11 cellular contexts compared by ENCODE assay signal in the genomic region with DNA sequence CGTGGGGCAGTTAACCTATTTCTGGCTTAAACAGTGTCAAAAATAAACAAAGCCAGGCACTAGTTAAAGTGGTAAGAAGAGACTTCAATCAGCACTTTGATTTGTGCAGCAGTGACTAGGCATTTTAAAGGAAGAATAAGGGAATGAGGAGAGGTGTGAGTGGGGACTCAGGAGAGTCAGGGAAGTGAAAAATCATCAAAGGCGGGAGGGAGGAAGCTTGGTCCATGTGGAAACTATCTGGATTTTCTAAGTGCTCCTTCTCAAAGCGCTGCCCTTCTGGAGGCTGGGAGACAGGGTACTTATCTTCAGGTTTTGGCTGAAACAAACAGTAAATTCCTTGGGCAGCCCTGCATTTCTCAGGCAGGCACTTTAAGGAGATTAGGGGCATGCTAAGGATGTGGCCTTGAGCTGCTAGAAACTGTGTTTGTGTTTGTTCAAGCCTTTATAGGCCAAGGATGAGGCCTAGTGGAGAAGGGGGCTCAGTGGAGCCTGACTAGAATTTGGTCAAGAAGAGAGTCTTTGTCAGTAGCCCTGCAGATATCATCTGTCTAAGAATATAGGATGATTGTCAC.
DNase-seq lines count a peak whose midpoint lies in the region; ATAC-seq, FAIRE-seq and TF ChIP-seq lines count a peak whose summit lies in the region.
"Had no signal": no experiment of that assay in that cellular context is flagged by ENCODE, and none has a peak within 500 bp of the region (broad histone marks: within the 10 kb centered on the region; RNA-seq: fewer than 3 reads in every experiment).

No MANE protein-coding gene starts in this region.

- CTCF ChIA-PET in A549 (lab: Yijun Ruan, JAX): interaction anchor here (1.0 to 1.4 kb wide), 2 partner anchors 9 to 28 kb away, joined by 3 read pairs; no protein-coding TSS in a partner anchor
- CTCF ChIA-PET in H1 (lab: Charles Lee; ENCODE audit: partially characterized antibody): interaction anchor here (1.4 kb wide), 1 partner anchor 274 kb away, joined by 3 read pairs; no protein-coding TSS in a partner anchor

- TF ChIP-seq POLR2A in A549 (IDR thresholded peaks at IDR 0.05; ENCODE audit: low read length): no peak
- peak; percentile 17 to 70 for TF ChIP-seq POLR2A in H1 (IDR thresholded peaks at IDR 0.05; ENCODE audit: control extremely low read depth in 1 of 2, low read depth in 2 of 2, low read length in 2 of 2)

- peak in 1 of 2 experiments; percentile 47; a peak in 3 of 6 replicates for ATAC-seq in A549
- ATAC-seq in HG03025 (IDR thresholded peaks at IDR 0.05; ENCODE audit: low FRiP score, unreplicated experiment): no peak

- H2BK120ac ChIP-seq in H1 (replicated peaks; ENCODE audit: low read depth, low read length) (no peak overlapping the region), neuronal stem cell (ENCODE audit: low read depth, low read length) (no peak overlapping the region)

- FAIRE-seq in A549 (lab: Jason Lieb, UNC) (peak; percentile 23), H1 (lab: Jason Lieb, UNC) (peak; percentile 82)

- H3K9me3 ChIP-seq in A549: peaks cover 16% of the 10 kb centered on the region; the same call in 2 of the 3 replicates
- H3K9me3 ChIP-seq in H1 (ENCODE audit: insufficient read depth in 2 of 2, low read depth in 1 of 2, low read length in 1 of 2): peaks cover 0 to 7% of the 10 kb centered on the region in 2 experiments; a peak in 2 of 4 replicates
- H3K9me3 ChIP-seq in neuronal stem cell (replicated peaks in 1 of 2; ENCODE audit: control insufficient read depth in 2 of 2, insufficient read depth in 1 of 2, low read depth in 1 of 2, low read length in 2 of 2): peaks cover 3 to 13% of the 10 kb centered on the region in 2 donors

- H3K36me3 ChIP-seq in H1 (ENCODE audit: control insufficient read depth in 2 of 4, insufficient read depth in 4 of 4, low read length in 3 of 4) (peaks cover 0 to 25% (median 10%) of the 10 kb centered on the region in 4 experiments; a peak in 5 of 8 replicates), neuronal stem cell (replicated peaks in 1 of 2; ENCODE audit: control insufficient read depth in 2 of 2, insufficient read depth in 2 of 2, low read length in 2 of 2) (peaks cover 0 to 2% of the 10 kb centered on the region in 2 donors)

- 49% methylated on average over 3 of the region's 3 CpGs for WGBS in A549 (ENCODE audit: missing lambda C conversion rate)
- 78% methylated on average over 3 of the region's 3 CpGs; no CpG with 5 or more reads in 1 of the 2 experiments for WGBS in H1 (ENCODE audit: extremely low coverage in 1 of 2, insufficient coverage in 1 of 2, insufficient read length in 1 of 2, insufficient replicate concordance in 2 of 2, low coverage in 1 of 2, low lambda C conversion rate in 2 of 2, missing lambda C conversion rate in 1 of 2), 2 experiments
- WGBS in neuronal stem cell (ENCODE audit: extremely low coverage in 2 of 2, insufficient read length in 2 of 2, insufficient replicate concordance in 1 of 2), 2 donors: no CpG with 5 or more reads among the region's 3 CpGs

- H4K91ac ChIP-seq in H1 (replicated peaks; ENCODE audit: insufficient read length, low read length) (no peak overlapping the region), neuronal stem cell (ENCODE audit: low read depth, low read length, poor library complexity) (no peak overlapping the region)

- H3K18ac ChIP-seq in H1 (ENCODE audit: extremely low read depth, low read length) (no peak overlapping the region), neuronal stem cell (ENCODE audit: low read length) (no peak overlapping the region)

- H3K79me1 ChIP-seq in H1 (ENCODE audit: low read depth, low read length) (no peaks in the 10 kb centered on the region; the same call in none of the 2 replicates), neuronal stem cell (ENCODE audit: low read depth, low read length) (no peaks in the 10 kb centered on the region)

- no peak for TF ChIP-seq RAD21 in A549 (conservative IDR thresholded peaks at IDR 0.05 in 1 of 2, IDR thresholded peaks at IDR 0.05 in 1 of 2)
- TF ChIP-seq RAD21 in H1 (IDR thresholded peaks at IDR 0.05 in 1 of 2, conservative IDR thresholded peaks at IDR 0.05 in 1 of 2; ENCODE audit: low read depth in 2 of 2, low read length in 2 of 2): no peak

- H3K4ac ChIP-seq in H1 (replicated peaks; ENCODE audit: insufficient read length, low read depth, low read length) (no peak overlapping the region), neuronal stem cell (ENCODE audit: low read length) (no peak overlapping the region)

- H3K27ac ChIP-seq in A549 (peak overlapping the region; percentile 88 to 92), H1 (ENCODE audit: low read depth, low read length) (no peak overlapping the region), neuronal stem cell (replicated peaks; ENCODE audit: low read length) (no peak overlapping the region)

- TF ChIP-seq CTCF in A549 (IDR thresholded peaks at IDR 0.05) (no peak), H1 (IDR thresholded peaks at IDR 0.05; ENCODE audit: control extremely low read depth in 1 of 3, insufficient read depth in 1 of 3, low read depth in 1 of 3, low read length in 3 of 3) (no peak)

- H2BK15ac ChIP-seq in H1 (ENCODE audit: low read length) (no peak overlapping the region), neuronal stem cell (ENCODE audit: low read length) (no peak overlapping the region)

- H3K4me2 ChIP-seq in A549 (peak overlapping the region; percentile 65), H1 (ENCODE audit: insufficient read depth in 1 of 2, low read depth in 2 of 2, low read length in 2 of 2) (no peak overlapping the region), neuronal stem cell (ENCODE audit: insufficient read depth, low read length, poor library complexity, severe bottlenecking) (no peak overlapping the region)

- no peak overlapping the region for H2BK5ac ChIP-seq in H1 (ENCODE audit: low read depth, low read length)
- no peak overlapping the region for H2BK5ac ChIP-seq in neuronal stem cell (ENCODE audit: low read length)

- H3K27me3 ChIP-seq in H1 (replicated peaks in 1 of 4; ENCODE audit: control insufficient read depth in 3 of 4, extremely low read depth in 1 of 4, insufficient read depth in 3 of 4, low read length in 3 of 4): no peaks in the 10 kb centered on the region
- no peaks in the 10 kb centered on the region for H3K27me3 ChIP-seq in neuronal stem cell (ENCODE audit: control insufficient read depth in 3 of 3, insufficient read depth in 3 of 3, low read depth in 1 of 3, low read length in 3 of 3)

- no peak overlapping the region for H2BK12ac ChIP-seq in H1 (ENCODE audit: low read depth, low read length)
- H2BK12ac ChIP-seq in neuronal stem cell (ENCODE audit: low read length): no peak overlapping the region

- H2BK20ac ChIP-seq in H1 (ENCODE audit: low read length): no peak overlapping the region

- DNase-seq in A549 (ENCODE audit: low read depth in 1 of 2, low spot score in 1 of 2) (no peak), NCI-H460 (ENCODE audit: extremely low read depth, low read depth) (peak; percentile 11), H1 (ENCODE audit: low read depth in 1 of 2, low spot score in 2 of 2) (no peak), neuronal stem cell (ENCODE audit: low spot score) (no peak), C1 segment of cervical spinal cord (lab: John Stamatoyannopoulos, UW) (no peak), ecto neural progenitor cell (ENCODE audit: low spot score) (no peak)
- no peak for DNase-seq in activated CD8-positive, alpha-beta memory T cell treated with anti-CD3 and anti-CD28 coated beads for 24 hours
- DNase-seq: activated T-cell treated with anti-CD3 and anti-CD28 coated beads, Interleukin-2, amount 50 U/mL, for 1 hour; EL; NCI-H1048 had no signal

- H3K9ac ChIP-seq in H1 (replicated peaks in 1 of 4; ENCODE audit: extremely low read depth in 1 of 4, low read depth in 3 of 4, low read length in 3 of 4) (no peak overlapping the region; a peak in 1 of 7 replicates), neuronal stem cell (ENCODE audit: low read depth, low read length, poor library complexity) (no peak overlapping the region)

- POLR2A ChIA-PET in A549 (lab: Yijun Ruan, JAX) (no interaction called here), H1 (lab: Charles Lee; ENCODE audit: partially characterized antibody) (interaction anchor here (1.0 to 1.5 kb wide), 3 partner anchors 11 to 620 kb away, joined by 3 to 8 read pairs (median 3); no protein-coding TSS in a partner anchor)

- TF ChIP-seq EP300 in A549 (IDR thresholded peaks at IDR 0.05) (no peak; a peak in 1 of 5 replicates), H1 (IDR thresholded peaks at IDR 0.05; ENCODE audit: borderline replicate concordance in 1 of 2, low read depth in 2 of 2, low read length in 2 of 2) (no peak)

- H3K4me3 ChIP-seq in A549 (no peak overlapping the region), H1 (ENCODE audit: extremely low read depth in 1 of 4, insufficient read depth in 2 of 4, low read depth in 3 of 4, low read length in 4 of 4) (no peak overlapping the region), neuronal stem cell (ENCODE audit: low read length in 2 of 2) (no peak overlapping the region)

- H3K4me1 ChIP-seq in A549 (peaks cover 34% of the 10 kb centered on the region), H1 (replicated peaks in 1 of 4; ENCODE audit: control insufficient read depth in 3 of 4, insufficient read depth in 4 of 4, low read length in 3 of 4) (peaks cover 0 to 11% (median 5%) of the 10 kb centered on the region in 4 experiments; a peak in 3 of 7 replicates), neuronal stem cell (ENCODE audit: control insufficient read depth in 2 of 2, insufficient read depth in 1 of 2, low read depth in 1 of 2, low read length in 2 of 2) (peaks cover 0 to 5% of the 10 kb centered on the region in 2 donors)

- H4K5ac ChIP-seq in H1 (ENCODE audit: insufficient read length, low read depth, low read length): no peak overlapping the region

- no peak overlapping the region for H3K23ac ChIP-seq in H1 (ENCODE audit: insufficient read length)
- no peak overlapping the region for H3K23ac ChIP-seq in neuronal stem cell (ENCODE audit: low read depth, low read length, poor library complexity)

- no peaks in the 10 kb centered on the region for H3K79me2 ChIP-seq in H1 (ENCODE audit: control insufficient read depth in 1 of 2, insufficient read depth in 2 of 2, low read length in 2 of 2)

- H2AFZ ChIP-seq in H1 (ENCODE audit: low read length) (no peak overlapping the region), neuronal stem cell (ENCODE audit: low read length) (peak overlapping the region; percentile 87)

- H4K8ac ChIP-seq in H1 (ENCODE audit: extremely low read depth, insufficient read depth, low read length) (no peak overlapping the region), neuronal stem cell (ENCODE audit: low read depth, low read length) (no peak overlapping the region)

- peaks cover 6 to 13% of the 10 kb centered on the region in 2 experiments for H4K20me1 ChIP-seq in H1 (replicated peaks in 1 of 2; ENCODE audit: control insufficient read depth in 1 of 2, insufficient read depth in 2 of 2, low read length in 2 of 2)

- H2AK5ac ChIP-seq in H1 (ENCODE audit: low read depth, low read length) (no peak overlapping the region), neuronal stem cell (ENCODE audit: low read depth, low read length) (no peak overlapping the region)

- no peaks in the 10 kb centered on the region for H3K23me2 ChIP-seq in H1 (ENCODE audit: low read depth, low read length)

- H3K14ac ChIP-seq in H1 (ENCODE audit: insufficient read length) (no peak overlapping the region), neuronal stem cell (ENCODE audit: low read length) (no peak overlapping the region)

- H3K56ac ChIP-seq in H1 (replicated peaks; ENCODE audit: insufficient read length, low read depth, low read length): no peak overlapping the region

Comparison
In these comparisons a context has a peak if more than half of its experiments do, and no peak if none do; other contexts are left out.
1. H3K27ac ChIP-seq: peak in A549 (2 of 2); none in H1 (single experiment) and neuronal stem cell (single experiment).